In the genomic region with DNA sequence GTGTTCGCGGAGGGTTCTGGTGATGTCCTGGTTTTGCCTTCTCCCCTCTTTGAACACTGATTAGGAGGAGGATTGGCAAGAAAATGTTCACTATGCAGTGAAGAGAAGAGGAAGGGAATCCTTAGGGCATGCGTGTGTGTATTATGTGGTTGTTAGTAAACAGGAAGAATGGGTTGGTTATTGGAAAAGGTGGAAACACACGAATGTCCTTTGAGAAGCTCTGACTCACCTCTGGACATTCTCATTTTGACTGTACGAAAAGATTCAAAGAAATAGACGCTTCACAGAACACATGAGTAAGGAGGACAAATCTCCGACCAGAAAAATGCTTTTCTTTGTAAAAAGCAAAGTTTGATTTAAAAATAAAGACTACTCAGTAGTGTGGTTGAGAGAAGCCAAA, we compare ENCODE assay signal across 30 cellular contexts.
"Had no signal": no experiment of that assay in that cellular context is flagged by ENCODE, and none has a peak within 500 bp of the region (broad histone marks: within the 10 kb centered on the region; RNA-seq: fewer than 3 reads in every experiment).

No MANE protein-coding gene starts in this region.

- H3K36me3 Mint-ChIP-seq: activated CD4-positive, alpha-beta memory T cell treated with anti-CD3 and anti-CD28 coated beads for 36 hours; T-cell had no signal

- ATAC-seq: activated naive CD4-positive, alpha-beta T cell treated with anti-CD3 and anti-CD28 coated beads, Interleukin-2, amount 50 U/mL, for 72 hours; activated T-cell treated with anti-CD3 and anti-CD28 coated beads, Interleukin-2, amount 50 U/mL, for 4 hours; PC-3; SK-N-SH treated with all-trans-retinoic acid at 6 μM for 48 hours; T-cell; T-helper 17 cell had no signal

- H3K4me1 Mint-ChIP-seq: activated B cell treated with CpG ODN at 0.5 μM for 24 hours, T-cell had no signal

- H3K9me3 Mint-ChIP-seq: activated B cell treated with CpG ODN at 0.5 μM for 24 hours; activated CD4-positive, alpha-beta memory T cell treated with anti-CD3 and anti-CD28 coated beads for 36 hours; activated naive CD4-positive, alpha-beta T cell treated with anti-CD3 and anti-CD28 coated beads for 36 hours; activated T-cell treated with anti-CD3 and anti-CD28 coated beads, Interleukin-2, amount 50 U/mL, for 4 hours; activated T-helper 1 cell treated with anti-CD3 and anti-CD28 coated beads, Interleukin-12 subunit alpha, Interleukin-12 subunit beta, Interleukin-2, Interleukin-4 antibody, amounts not matched to agents 30 ng/mL and 10 ng/mL and 1 ng/mL, durations not matched to agents 14 hours and 24 hours and 36 hours; brain; T-cell had no signal

- H3K36me3 ChIP-seq: adrenal gland, Peyer's patch had no signal

- H3K4me3 ChIP-seq: adrenal gland, Peyer's patch had no signal

- DNase-seq: activated B cell treated with CpG ODN at 0.5 μM for 24 hours; activated CD4-positive, alpha-beta memory T cell treated with anti-CD3 and anti-CD28 coated beads for 36 hours; activated CD4-positive, alpha-beta T cell treated with anti-CD3 and anti-CD28 coated beads for 4 hours; activated CD4-positive, alpha-beta T cell treated with anti-CD3 and anti-CD28 coated beads, Interleukin-2, amount 50 U/mL, for 1 hour; activated CD4-positive, CD25-positive, alpha-beta regulatory T cell treated with anti-CD3 and anti-CD28 coated beads, Interleukin-2, amount 50 U/mL, for 72 hours; activated CD8-positive, alpha-beta memory T cell treated with anti-CD3 and anti-CD28 coated beads, Interleukin-2, amount 50 U/mL, for 4 hours; activated gamma-delta T cell treated with Interleukin-2 at 50 U/mL for 16 hours; activated naive CD4-positive, alpha-beta T cell treated with anti-CD3 and anti-CD28 coated beads for 36 hours; activated T-cell treated with anti-CD3 and anti-CD28 coated beads for 4 hours; activated T-cell treated with anti-CD3 and anti-CD28 coated beads, Interleukin-2, amount 50 U/mL, for 4 hours; adrenal gland; caudate nucleus; cerebellar nuclear complex; NCI-H1105 treated with DMSO at 0.1 percent for 48 hours; NCI-H1436; NCI-H1694 treated with DMSO at 0.1 percent for 48 hours; NCI-H2029; NCI-H345; NCI-H524 treated with DMSO at 0.1 percent for 48 hours; PC-3; Peyer's patch; RPMI8226; SIG-M5; T-cell; T-helper 17 cell had no signal

- H3K27ac Mint-ChIP-seq: activated B cell treated with CpG ODN at 0.5 μM for 24 hours; activated CD4-positive, alpha-beta memory T cell treated with anti-CD3 and anti-CD28 coated beads for 36 hours; activated naive CD4-positive, alpha-beta T cell treated with anti-CD3 and anti-CD28 coated beads for 36 hours; activated T-helper 1 cell treated with anti-CD3 and anti-CD28 coated beads, Interleukin-12 subunit alpha, Interleukin-12 subunit beta, Interleukin-2, Interleukin-4 antibody, amounts not matched to agents 30 ng/mL and 10 ng/mL and 1 ng/mL, durations not matched to agents 14 hours and 24 hours and 36 hours; brain; T-cell; T-helper 17 cell had no signal

- H3K27me3 ChIP-seq: adrenal gland, Peyer's patch had no signal

- H3K9me3 ChIP-seq: adrenal gland, Peyer's patch had no signal

- H3K4me1 ChIP-seq: Peyer's patch had no signal

- H3K4me3 Mint-ChIP-seq: activated B cell treated with CpG ODN at 0.5 μM for 24 hours; activated CD4-positive, alpha-beta memory T cell treated with anti-CD3 and anti-CD28 coated beads for 36 hours; activated naive CD4-positive, alpha-beta T cell treated with anti-CD3 and anti-CD28 coated beads for 36 hours; activated T-cell treated with anti-CD3 and anti-CD28 coated beads, Interleukin-2, amount 50 U/mL, for 4 hours; activated T-helper 1 cell treated with anti-CD3 and anti-CD28 coated beads, Interleukin-12 subunit alpha, Interleukin-12 subunit beta, Interleukin-2, Interleukin-4 antibody, amounts not matched to agents 30 ng/mL and 10 ng/mL and 1 ng/mL, durations not matched to agents 14 hours and 24 hours and 36 hours; brain; T-cell; T-helper 17 cell had no signal

- H3K27ac ChIP-seq: adrenal gland, Peyer's patch, VCaP had no signal
